In the genomic region with DNA sequence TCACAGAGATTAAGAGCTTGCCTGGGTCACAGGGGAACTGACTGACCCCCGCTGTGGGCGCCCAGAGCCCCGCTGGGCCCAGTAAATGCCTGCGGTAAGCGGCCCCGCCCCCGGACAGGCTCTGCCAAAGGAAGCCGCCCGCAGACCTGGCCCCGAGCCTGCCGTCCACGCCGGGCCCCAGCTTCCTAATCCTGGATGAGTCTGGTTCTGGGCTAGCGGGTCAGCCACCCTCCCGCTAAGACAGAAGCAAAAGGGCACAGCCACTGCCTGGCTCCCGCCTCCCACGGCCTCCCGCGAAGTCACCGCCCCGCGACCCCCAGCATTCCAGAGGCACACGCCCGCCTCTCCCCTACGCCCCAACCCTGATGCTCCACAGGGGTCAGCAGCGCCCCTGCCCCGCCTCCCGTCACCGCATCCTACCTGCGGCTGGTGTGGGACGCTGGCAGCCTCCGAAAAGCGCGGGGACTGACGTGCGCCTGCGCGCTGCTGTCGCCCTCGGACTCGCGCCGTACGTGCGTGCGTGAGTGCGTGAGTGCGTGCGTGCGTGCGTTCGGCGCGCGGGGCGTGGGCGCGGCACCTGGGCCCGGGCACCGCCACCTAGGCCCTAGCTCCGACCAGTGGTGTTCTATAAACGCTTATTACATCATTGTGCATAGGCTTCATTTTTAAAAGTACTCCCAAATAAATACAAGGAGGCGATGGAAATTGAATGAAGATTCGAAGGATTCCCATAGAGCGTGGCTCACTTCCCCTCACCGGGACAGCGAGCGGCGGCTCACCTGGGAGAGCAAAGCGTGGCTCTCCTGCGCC, we compare ENCODE assay signal across 1 cellular context.
TF ChIP-seq lines count a peak whose summit lies in the region.

A gene with protein sequence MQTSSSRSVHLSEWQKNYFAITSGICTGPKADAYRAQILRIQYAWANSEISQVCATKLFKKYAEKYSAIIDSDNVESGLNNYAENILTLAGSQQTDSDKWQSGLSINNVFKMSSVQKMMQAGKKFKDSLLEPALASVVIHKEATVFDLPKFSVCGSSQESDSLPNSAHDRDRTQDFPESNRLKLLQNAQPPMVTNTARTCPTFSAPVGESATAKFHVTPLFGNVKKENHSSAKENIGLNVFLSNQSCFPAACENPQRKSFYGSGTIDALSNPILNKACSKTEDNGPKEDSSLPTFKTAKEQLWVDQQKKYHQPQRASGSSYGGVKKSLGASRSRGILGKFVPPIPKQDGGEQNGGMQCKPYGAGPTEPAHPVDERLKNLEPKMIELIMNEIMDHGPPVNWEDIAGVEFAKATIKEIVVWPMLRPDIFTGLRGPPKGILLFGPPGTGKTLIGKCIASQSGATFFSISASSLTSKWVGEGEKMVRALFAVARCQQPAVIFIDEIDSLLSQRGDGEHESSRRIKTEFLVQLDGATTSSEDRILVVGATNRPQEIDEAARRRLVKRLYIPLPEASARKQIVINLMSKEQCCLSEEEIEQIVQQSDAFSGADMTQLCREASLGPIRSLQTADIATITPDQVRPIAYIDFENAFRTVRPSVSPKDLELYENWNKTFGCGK (minus strand): TSS at position 470 of the 810 bp plus-strand sequence. CDS start 3,063 bp downstream, outside the sequence.

TF ChIP-seq in GM12878, 131 proteins besides CTCF, POLR2A, EP300 and RAD21 (continued from another document):
- TF ChIP-seq, protein P1, sequence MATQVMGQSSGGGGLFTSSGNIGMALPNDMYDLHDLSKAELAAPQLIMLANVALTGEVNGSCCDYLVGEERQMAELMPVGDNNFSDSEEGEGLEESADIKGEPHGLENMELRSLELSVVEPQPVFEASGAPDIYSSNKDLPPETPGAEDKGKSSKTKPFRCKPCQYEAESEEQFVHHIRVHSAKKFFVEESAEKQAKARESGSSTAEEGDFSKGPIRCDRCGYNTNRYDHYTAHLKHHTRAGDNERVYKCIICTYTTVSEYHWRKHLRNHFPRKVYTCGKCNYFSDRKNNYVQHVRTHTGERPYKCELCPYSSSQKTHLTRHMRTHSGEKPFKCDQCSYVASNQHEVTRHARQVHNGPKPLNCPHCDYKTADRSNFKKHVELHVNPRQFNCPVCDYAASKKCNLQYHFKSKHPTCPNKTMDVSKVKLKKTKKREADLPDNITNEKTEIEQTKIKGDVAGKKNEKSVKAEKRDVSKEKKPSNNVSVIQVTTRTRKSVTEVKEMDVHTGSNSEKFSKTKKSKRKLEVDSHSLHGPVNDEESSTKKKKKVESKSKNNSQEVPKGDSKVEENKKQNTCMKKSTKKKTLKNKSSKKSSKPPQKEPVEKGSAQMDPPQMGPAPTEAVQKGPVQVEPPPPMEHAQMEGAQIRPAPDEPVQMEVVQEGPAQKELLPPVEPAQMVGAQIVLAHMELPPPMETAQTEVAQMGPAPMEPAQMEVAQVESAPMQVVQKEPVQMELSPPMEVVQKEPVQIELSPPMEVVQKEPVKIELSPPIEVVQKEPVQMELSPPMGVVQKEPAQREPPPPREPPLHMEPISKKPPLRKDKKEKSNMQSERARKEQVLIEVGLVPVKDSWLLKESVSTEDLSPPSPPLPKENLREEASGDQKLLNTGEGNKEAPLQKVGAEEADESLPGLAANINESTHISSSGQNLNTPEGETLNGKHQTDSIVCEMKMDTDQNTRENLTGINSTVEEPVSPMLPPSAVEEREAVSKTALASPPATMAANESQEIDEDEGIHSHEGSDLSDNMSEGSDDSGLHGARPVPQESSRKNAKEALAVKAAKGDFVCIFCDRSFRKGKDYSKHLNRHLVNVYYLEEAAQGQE (IDR thresholded peaks at IDR 0.05; ENCODE audit: low read depth, low read length) = no peak
- TF ChIP-seq CBX5 (IDR thresholded peaks at IDR 0.05; ENCODE audit: low read depth) (no peak), RAD51 (IDR thresholded peaks at IDR 0.05) (no peak), ZSCAN29 (IDR thresholded peaks at IDR 0.05) (no peak), TCF12 (IDR thresholded peaks at IDR 0.05; ENCODE audit: low read depth, low read length) (0 out of 2 replicates have a peak, but pooled peaks have one; percentile 59), CREM (IDR thresholded peaks at IDR 0.05; ENCODE audit: low read depth) (peak; percentile 58), ESRRA (IDR thresholded peaks at IDR 0.05; ENCODE audit: low read length) (no peak), CREB1 (IDR thresholded peaks at IDR 0.05; ENCODE audit: low read depth) (peak; percentile 77; the same call in 1 of the 2 replicates), DPF2 (IDR thresholded peaks at IDR 0.05) (peak; percentile 60; the same call in 1 of the 2 replicates), BHLHE40 (IDR thresholded peaks at IDR 0.05; ENCODE audit: borderline replicate concordance in 1 of 2, low read depth in 2 of 2, low read length in 1 of 2) (peak; percentile 52 to 90; a peak in 3 of 4 replicates), NFYA (IDR thresholded peaks at IDR 0.05; ENCODE audit: borderline replicate concordance, low read depth, low read length) (no peak)
- TF ChIP-seq, protein P2, sequence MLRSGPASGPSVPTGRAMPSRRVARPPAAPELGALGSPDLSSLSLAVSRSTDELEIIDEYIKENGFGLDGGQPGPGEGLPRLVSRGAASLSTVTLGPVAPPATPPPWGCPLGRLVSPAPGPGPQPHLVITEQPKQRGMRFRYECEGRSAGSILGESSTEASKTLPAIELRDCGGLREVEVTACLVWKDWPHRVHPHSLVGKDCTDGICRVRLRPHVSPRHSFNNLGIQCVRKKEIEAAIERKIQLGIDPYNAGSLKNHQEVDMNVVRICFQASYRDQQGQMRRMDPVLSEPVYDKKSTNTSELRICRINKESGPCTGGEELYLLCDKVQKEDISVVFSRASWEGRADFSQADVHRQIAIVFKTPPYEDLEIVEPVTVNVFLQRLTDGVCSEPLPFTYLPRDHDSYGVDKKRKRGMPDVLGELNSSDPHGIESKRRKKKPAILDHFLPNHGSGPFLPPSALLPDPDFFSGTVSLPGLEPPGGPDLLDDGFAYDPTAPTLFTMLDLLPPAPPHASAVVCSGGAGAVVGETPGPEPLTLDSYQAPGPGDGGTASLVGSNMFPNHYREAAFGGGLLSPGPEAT (IDR thresholded peaks at IDR 0.05; ENCODE audit: low read depth) = 0 out of 2 replicates have a peak, but pooled peaks have one; percentile 18
- TF ChIP-seq, protein P3, sequence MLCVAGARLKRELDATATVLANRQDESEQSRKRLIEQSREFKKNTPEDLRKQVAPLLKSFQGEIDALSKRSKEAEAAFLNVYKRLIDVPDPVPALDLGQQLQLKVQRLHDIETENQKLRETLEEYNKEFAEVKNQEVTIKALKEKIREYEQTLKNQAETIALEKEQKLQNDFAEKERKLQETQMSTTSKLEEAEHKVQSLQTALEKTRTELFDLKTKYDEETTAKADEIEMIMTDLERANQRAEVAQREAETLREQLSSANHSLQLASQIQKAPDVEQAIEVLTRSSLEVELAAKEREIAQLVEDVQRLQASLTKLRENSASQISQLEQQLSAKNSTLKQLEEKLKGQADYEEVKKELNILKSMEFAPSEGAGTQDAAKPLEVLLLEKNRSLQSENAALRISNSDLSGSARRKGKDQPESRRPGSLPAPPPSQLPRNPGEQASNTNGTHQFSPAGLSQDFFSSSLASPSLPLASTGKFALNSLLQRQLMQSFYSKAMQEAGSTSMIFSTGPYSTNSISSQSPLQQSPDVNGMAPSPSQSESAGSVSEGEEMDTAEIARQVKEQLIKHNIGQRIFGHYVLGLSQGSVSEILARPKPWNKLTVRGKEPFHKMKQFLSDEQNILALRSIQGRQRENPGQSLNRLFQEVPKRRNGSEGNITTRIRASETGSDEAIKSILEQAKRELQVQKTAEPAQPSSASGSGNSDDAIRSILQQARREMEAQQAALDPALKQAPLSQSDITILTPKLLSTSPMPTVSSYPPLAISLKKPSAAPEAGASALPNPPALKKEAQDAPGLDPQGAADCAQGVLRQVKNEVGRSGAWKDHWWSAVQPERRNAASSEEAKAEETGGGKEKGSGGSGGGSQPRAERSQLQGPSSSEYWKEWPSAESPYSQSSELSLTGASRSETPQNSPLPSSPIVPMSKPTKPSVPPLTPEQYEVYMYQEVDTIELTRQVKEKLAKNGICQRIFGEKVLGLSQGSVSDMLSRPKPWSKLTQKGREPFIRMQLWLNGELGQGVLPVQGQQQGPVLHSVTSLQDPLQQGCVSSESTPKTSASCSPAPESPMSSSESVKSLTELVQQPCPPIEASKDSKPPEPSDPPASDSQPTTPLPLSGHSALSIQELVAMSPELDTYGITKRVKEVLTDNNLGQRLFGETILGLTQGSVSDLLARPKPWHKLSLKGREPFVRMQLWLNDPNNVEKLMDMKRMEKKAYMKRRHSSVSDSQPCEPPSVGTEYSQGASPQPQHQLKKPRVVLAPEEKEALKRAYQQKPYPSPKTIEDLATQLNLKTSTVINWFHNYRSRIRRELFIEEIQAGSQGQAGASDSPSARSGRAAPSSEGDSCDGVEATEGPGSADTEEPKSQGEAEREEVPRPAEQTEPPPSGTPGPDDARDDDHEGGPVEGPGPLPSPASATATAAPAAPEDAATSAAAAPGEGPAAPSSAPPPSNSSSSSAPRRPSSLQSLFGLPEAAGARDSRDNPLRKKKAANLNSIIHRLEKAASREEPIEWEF (IDR thresholded peaks at IDR 0.05; ENCODE audit: insufficient replicate concordance, low read depth, low read length) = no peak
- TF ChIP-seq, protein P4, sequence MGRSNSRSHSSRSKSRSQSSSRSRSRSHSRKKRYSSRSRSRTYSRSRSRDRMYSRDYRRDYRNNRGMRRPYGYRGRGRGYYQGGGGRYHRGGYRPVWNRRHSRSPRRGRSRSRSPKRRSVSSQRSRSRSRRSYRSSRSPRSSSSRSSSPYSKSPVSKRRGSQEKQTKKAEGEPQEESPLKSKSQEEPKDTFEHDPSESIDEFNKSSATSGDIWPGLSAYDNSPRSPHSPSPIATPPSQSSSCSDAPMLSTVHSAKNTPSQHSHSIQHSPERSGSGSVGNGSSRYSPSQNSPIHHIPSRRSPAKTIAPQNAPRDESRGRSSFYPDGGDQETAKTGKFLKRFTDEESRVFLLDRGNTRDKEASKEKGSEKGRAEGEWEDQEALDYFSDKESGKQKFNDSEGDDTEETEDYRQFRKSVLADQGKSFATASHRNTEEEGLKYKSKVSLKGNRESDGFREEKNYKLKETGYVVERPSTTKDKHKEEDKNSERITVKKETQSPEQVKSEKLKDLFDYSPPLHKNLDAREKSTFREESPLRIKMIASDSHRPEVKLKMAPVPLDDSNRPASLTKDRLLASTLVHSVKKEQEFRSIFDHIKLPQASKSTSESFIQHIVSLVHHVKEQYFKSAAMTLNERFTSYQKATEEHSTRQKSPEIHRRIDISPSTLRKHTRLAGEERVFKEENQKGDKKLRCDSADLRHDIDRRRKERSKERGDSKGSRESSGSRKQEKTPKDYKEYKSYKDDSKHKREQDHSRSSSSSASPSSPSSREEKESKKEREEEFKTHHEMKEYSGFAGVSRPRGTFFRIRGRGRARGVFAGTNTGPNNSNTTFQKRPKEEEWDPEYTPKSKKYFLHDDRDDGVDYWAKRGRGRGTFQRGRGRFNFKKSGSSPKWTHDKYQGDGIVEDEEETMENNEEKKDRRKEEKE (IDR thresholded peaks at IDR 0.05) = no peak
